ENCODE assay signal across 18 cellular contexts in genomic region chr11:134741453-134742227, GRCh38.
DNase-seq lines count a peak whose midpoint lies in the region; ATAC-seq and TF ChIP-seq lines count a peak whose summit lies in the region.
"Had no signal": no experiment of that assay in that cellular context is flagged by ENCODE, and none has a peak within 500 bp of the region (broad histone marks: within the 10 kb centered on the region; RNA-seq: fewer than 3 reads in every experiment).

No MANE protein-coding gene starts in this region.

- H3K9ac ChIP-seq in SK-N-MC (ENCODE audit: insufficient read length): no peak overlapping the region

- no peak for TF ChIP-seq CTCF in omental fat pad (IDR thresholded peaks at IDR 0.05)

- no peak overlapping the region for H3K4me3 Mint-ChIP-seq in activated naive CD8-positive, alpha-beta T cell treated with anti-CD3 and anti-CD28 coated beads for 36 hours
- H3K4me3 Mint-ChIP-seq: activated CD4-positive, alpha-beta memory T cell treated with anti-CD3 and anti-CD28 coated beads, Interleukin-2, amount 10 ng/mL, durations not matched to agents 7 days and 5 days; activated T-cell treated with anti-CD3 and anti-CD28 coated beads, Interleukin-2, amount 50 U/mL, for 4 hours; naive B cell had no signal

- peaks cover 2% of the 10 kb centered on the region for H3K9me3 Mint-ChIP-seq in activated naive CD8-positive, alpha-beta T cell treated with anti-CD3 and anti-CD28 coated beads for 36 hours
- H3K9me3 Mint-ChIP-seq: activated CD4-positive, alpha-beta memory T cell treated with anti-CD3 and anti-CD28 coated beads, Interleukin-2, amount 10 ng/mL, durations not matched to agents 7 days and 5 days; activated T-cell treated with anti-CD3 and anti-CD28 coated beads, Interleukin-2, amount 50 U/mL, for 4 hours had no signal

- H3K27ac ChIP-seq in SK-N-MC: peak overlapping the region; percentile 72

- no peaks in the 10 kb centered on the region for H3K36me3 ChIP-seq in SK-N-MC (ENCODE audit: insufficient read depth, low read length)

- peaks cover 11% of the 10 kb centered on the region for H3K27me3 Mint-ChIP-seq in activated naive CD8-positive, alpha-beta T cell treated with anti-CD3 and anti-CD28 coated beads for 36 hours
- H3K27me3 Mint-ChIP-seq: activated CD4-positive, alpha-beta memory T cell treated with anti-CD3 and anti-CD28 coated beads, Interleukin-2, amount 10 ng/mL, durations not matched to agents 7 days and 5 days had no signal

- 0 out of 2 replicates have a peak overlapping the region, but pooled peaks have one; percentile 46 for H3K4me3 ChIP-seq in SK-N-MC

- peaks cover 5% of the 10 kb centered on the region for H3K4me1 Mint-ChIP-seq in activated naive CD8-positive, alpha-beta T cell treated with anti-CD3 and anti-CD28 coated beads for 36 hours
- H3K4me1 Mint-ChIP-seq: activated CD4-positive, alpha-beta memory T cell treated with anti-CD3 and anti-CD28 coated beads, Interleukin-2, amount 10 ng/mL, durations not matched to agents 7 days and 5 days; naive B cell had no signal

- DNase-seq in HuH-7.5 (ENCODE audit: low spot score) (peak; percentile 36), SK-N-MC (ENCODE audit: low read depth, low spot score) (no peak), hepatic stellate cell (ENCODE audit: low spot score) (peak; percentile 81), omental fat pad (ENCODE audit: low spot score) (no peak), amygdala (lab: John Stamatoyannopoulos, UW) (no peak), iPS-NIHi11 (ENCODE audit: low spot score) (no peak)
- no peak for DNase-seq in activated naive CD8-positive, alpha-beta T cell treated with anti-CD3 and anti-CD28 coated beads for 36 hours
- DNase-seq: activated CD4-positive, alpha-beta memory T cell treated with anti-CD3 and anti-CD28 coated beads, Interleukin-2, amount 10 ng/mL, durations not matched to agents 7 days and 5 days; activated T-cell treated with anti-CD3 and anti-CD28 coated beads, Interleukin-2, amount 50 U/mL, for 4 hours; AML-193; caudate nucleus; effector memory CD4-positive, alpha-beta T cell; hippocampal formation; naive B cell; NCI-H187 treated with DMSO at 0.1 percent for 48 hours; NCI-H510A; OCI-M1 had no signal

- no peak overlapping the region for H3K27ac Mint-ChIP-seq in activated naive CD8-positive, alpha-beta T cell treated with anti-CD3 and anti-CD28 coated beads for 36 hours
- H3K27ac Mint-ChIP-seq: activated CD4-positive, alpha-beta memory T cell treated with anti-CD3 and anti-CD28 coated beads, Interleukin-2, amount 10 ng/mL, durations not matched to agents 7 days and 5 days; activated naive CD4-positive, alpha-beta T cell treated with anti-CD3 and anti-CD28 coated beads, Interleukin-2, amount 50 U/mL, for 72 hours; naive B cell had no signal

- no peaks in the 10 kb centered on the region for H3K9me3 ChIP-seq in SK-N-MC (ENCODE audit: low read depth, low read length)

- peaks cover 1% of the 10 kb centered on the region for H3K36me3 Mint-ChIP-seq in activated naive CD8-positive, alpha-beta T cell treated with anti-CD3 and anti-CD28 coated beads for 36 hours
- H3K36me3 Mint-ChIP-seq: activated naive CD4-positive, alpha-beta T cell treated with anti-CD3 and anti-CD28 coated beads, Interleukin-2, amount 50 U/mL, for 72 hours; naive B cell had no signal

- peak; percentile 59 for ATAC-seq in omental fat pad (ENCODE audit: low FRiP score)

Comparison
In these comparisons a context has a peak if more than half of its experiments do, and no peak if none do; other contexts are left out.
1. DNase-seq: peak in HuH-7.5 (single experiment) and hepatic stellate cell (single experiment); none in SK-N-MC (single experiment), omental fat pad (single experiment), amygdala (0 of 56), activated naive CD8-positive, alpha-beta T cell treated with anti-CD3 and anti-CD28 coated beads for 36 hours (single experiment) and iPS-NIHi11 (single experiment).